1 cellular context compared by ENCODE assay signal in the genomic region with DNA sequence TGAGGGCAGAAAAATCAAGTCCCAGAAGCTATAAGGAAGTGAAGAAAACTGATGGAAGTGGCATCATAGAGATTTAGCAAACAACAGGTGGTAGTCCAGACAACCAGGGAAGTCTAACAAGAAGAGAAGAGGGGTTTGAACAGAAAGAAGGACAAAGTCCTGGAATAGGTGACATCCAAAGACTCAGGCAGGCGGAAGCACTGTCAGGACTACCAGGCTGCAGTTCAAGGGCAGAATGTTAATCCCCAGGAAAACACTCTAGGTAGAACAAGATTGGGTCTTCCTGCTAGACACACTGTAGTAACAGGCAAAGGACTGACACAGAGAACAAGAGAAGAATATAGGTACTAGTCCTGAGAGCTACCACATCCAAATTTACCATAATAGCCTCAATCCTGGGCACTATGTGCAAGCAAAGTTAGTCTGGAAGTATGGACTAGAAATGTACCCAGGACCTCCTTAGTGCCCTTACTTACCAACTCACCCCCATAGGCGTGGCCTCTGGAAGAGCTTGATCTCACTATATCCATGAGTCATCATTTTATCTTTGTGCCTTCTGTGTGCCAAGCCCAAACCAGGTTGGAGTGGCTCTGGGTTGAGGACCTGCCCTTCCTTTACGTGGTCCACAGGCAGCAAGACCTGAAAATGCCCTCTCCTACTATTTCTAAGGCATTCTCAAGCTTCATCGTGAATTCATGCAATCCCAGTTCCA.
A peak's percentile ranks its signal among the peaks of the same experiment; 100 is the strongest.
TF ChIP-seq lines count a peak whose summit lies in the region.

No MANE protein-coding gene starts in this region.

TF ChIP-seq in K562, 482 proteins besides CTCF, POLR2A, EP300 and RAD21:
- TF ChIP-seq, protein P1, sequence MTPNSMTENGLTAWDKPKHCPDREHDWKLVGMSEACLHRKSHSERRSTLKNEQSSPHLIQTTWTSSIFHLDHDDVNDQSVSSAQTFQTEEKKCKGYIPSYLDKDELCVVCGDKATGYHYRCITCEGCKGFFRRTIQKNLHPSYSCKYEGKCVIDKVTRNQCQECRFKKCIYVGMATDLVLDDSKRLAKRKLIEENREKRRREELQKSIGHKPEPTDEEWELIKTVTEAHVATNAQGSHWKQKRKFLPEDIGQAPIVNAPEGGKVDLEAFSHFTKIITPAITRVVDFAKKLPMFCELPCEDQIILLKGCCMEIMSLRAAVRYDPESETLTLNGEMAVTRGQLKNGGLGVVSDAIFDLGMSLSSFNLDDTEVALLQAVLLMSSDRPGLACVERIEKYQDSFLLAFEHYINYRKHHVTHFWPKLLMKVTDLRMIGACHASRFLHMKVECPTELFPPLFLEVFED (CRISPR knock-in tag; conservative IDR thresholded peaks at IDR 0.05), result no peak
- TF ChIP-seq, protein P2, sequence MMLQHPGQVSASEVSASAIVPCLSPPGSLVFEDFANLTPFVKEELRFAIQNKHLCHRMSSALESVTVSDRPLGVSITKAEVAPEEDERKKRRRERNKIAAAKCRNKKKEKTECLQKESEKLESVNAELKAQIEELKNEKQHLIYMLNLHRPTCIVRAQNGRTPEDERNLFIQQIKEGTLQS (IDR thresholded peaks at IDR 0.05), result peak; percentile 22; the same call in 1 of the 2 replicates
- TF ChIP-seq, protein P2 (CRISPR knock-in tag; conservative IDR thresholded peaks at IDR 0.05), result no peak
- TF ChIP-seq HIVEP1 (CRISPR knock-in tag; IDR thresholded peaks at IDR 0.05), result no peak
- TF ChIP-seq NCOR1 (IDR thresholded peaks at IDR 0.05), result no peak
- TF ChIP-seq KDM5B (IDR thresholded peaks at IDR 0.05; ENCODE audit: insufficient replicate concordance, low read depth, low read length), result no peak
- TF ChIP-seq KLF10 (CRISPR knock-in tag; IDR thresholded peaks at IDR 0.05), result no peak
- no peak for TF ChIP-seq CCNT2 (IDR thresholded peaks at IDR 0.05; ENCODE audit: borderline replicate concordance, extremely low read depth, insufficient read length, low read depth, low read length)
- TF ChIP-seq HCFC1 (IDR thresholded peaks at IDR 0.05; ENCODE audit: low read depth, low read length), result no peak
- no peak for TF ChIP-seq ZNF253 (CRISPR knock-in tag; conservative IDR thresholded peaks at IDR 0.05)
- no peak for TF ChIP-seq DNMT1 (IDR thresholded peaks at IDR 0.05)
- TF ChIP-seq IFI16 (CRISPR knock-in tag; IDR thresholded peaks at IDR 0.05), result no peak
- TF ChIP-seq, protein P3, sequence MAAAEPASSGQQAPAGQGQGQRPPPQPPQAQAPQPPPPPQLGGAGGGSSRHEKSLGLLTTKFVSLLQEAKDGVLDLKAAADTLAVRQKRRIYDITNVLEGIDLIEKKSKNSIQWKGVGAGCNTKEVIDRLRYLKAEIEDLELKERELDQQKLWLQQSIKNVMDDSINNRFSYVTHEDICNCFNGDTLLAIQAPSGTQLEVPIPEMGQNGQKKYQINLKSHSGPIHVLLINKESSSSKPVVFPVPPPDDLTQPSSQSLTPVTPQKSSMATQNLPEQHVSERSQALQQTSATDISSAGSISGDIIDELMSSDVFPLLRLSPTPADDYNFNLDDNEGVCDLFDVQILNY (CRISPR knock-in tag; IDR thresholded peaks at IDR 0.05), result no peak
- no peak for TF ChIP-seq ZNF124 (CRISPR knock-in tag; IDR thresholded peaks at IDR 0.05)
- TF ChIP-seq ZKSCAN3 (CRISPR knock-in tag; IDR thresholded peaks at IDR 0.05), result no peak
- no peak for TF ChIP-seq SRSF3 (IDR thresholded peaks at IDR 0.05; ENCODE audit: insufficient read depth, low read length)
- TF ChIP-seq ZEB2 (IDR thresholded peaks at IDR 0.05), result no peak
- peak; percentile 78 for TF ChIP-seq MAFK (IDR thresholded peaks at IDR 0.05; ENCODE audit: low read length)
- peak; percentile 86 for TF ChIP-seq MAFG (tag; conservative IDR thresholded peaks at IDR 0.05)
- TF ChIP-seq LARP7 (IDR thresholded peaks at IDR 0.05), result no peak
- TF ChIP-seq NFE2 (IDR thresholded peaks at IDR 0.05; ENCODE audit: low read depth), result 0 out of 2 replicates have a peak, but pooled peaks have one; percentile 6
- no peak for TF ChIP-seq POLR2AphosphoS5 (IDR thresholded peaks at IDR 0.05; ENCODE audit: control insufficient read depth, insufficient read depth, low read depth, low read length)
- TF ChIP-seq, protein P4, sequence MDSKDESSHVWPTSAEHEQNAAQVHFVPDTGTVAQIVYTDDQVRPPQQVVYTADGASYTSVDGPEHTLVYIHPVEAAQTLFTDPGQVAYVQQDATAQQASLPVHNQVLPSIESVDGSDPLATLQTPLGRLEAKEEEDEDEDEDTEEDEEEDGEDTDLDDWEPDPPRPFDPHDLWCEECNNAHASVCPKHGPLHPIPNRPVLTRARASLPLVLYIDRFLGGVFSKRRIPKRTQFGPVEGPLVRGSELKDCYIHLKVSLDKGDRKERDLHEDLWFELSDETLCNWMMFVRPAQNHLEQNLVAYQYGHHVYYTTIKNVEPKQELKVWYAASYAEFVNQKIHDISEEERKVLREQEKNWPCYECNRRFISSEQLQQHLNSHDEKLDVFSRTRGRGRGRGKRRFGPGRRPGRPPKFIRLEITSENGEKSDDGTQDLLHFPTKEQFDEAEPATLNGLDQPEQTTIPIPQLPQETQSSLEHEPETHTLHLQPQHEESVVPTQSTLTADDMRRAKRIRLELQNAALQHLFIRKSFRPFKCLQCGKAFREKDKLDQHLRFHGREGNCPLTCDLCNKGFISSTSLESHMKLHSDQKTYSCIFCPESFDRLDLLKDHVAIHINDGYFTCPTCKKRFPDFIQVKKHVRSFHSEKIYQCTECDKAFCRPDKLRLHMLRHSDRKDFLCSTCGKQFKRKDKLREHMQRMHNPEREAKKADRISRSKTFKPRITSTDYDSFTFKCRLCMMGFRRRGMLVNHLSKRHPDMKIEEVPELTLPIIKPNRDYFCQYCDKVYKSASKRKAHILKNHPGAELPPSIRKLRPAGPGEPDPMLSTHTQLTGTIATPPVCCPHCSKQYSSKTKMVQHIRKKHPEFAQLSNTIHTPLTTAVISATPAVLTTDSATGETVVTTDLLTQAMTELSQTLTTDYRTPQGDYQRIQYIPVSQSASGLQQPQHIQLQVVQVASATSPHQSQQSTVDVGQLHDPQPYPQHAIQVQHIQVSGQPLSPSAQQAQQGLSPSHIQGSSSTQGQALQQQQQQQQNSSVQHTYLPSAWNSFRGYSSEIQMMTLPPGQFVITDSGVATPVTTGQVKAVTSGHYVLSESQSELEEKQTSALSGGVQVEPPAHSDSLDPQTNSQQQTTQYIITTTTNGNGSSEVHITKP (IDR thresholded peaks at IDR 0.05; ENCODE audit: partially characterized antibody), result no peak
- no peak for TF ChIP-seq ZNF444 (CRISPR knock-in tag; IDR thresholded peaks at IDR 0.05)
- peak; percentile 88 for TF ChIP-seq C11orf30 (IDR thresholded peaks at IDR 0.05; ENCODE audit: low read depth)
- TF ChIP-seq MAFF (IDR thresholded peaks at IDR 0.05; ENCODE audit: low read length), result peak; percentile 82
- no peak for TF ChIP-seq JUND (IDR thresholded peaks at IDR 0.05; ENCODE audit: borderline replicate concordance, low read depth, low read length)
- TF ChIP-seq JUND (tag; IDR thresholded peaks at IDR 0.05; ENCODE audit: borderline replicate concordance, low read depth, low read length), result 0 out of 3 replicates have a peak, but pooled peaks have one; percentile 13
- no peak for TF ChIP-seq SMAD1 (IDR thresholded peaks at IDR 0.05; ENCODE audit: low read depth, low read length, partially characterized antibody)
- TF ChIP-seq ZNF316 (IDR thresholded peaks at IDR 0.05), result peak; percentile 92
- no peak for TF ChIP-seq OTX1 (CRISPR knock-in tag; IDR thresholded peaks at IDR 0.05)
